Comparison of ENCODE assay signal across 8 cellular contexts in the genomic region with DNA sequence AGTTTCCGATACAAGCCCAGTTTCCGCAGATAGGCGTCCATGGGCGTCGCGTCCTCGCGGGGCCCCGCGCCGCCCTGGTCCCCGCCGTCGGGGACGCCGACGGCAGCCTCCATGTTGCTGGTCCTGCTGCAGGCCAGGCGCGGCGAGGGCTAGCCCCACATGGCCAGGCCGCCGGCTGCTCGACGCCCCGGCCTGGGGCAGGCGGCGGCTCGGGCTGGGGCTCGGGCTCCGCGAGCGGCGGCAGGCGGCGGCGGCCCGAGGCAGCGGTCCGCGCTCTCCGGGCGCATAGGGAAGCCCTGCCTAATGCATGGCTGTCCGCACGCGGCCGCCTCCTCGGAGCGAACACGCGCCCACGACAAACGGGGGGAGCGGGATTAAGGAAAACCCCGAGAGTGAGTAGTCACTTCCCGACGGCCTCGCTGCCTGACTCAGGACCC. TPM values are rescaled to one million over a fixed set of nuclear protein-coding genes. Genes with fewer than 3 reads are reported as not detected.
DNase-seq lines count a peak whose midpoint lies in the region; ATAC-seq, FAIRE-seq and TF ChIP-seq lines count a peak whose summit lies in the region.
"Not testable (repeated sequence)": the region's sequence is repeated elsewhere in the genome, so short reads cannot be mapped to it uniquely, and the experiment has no call there.

No MANE protein-coding gene starts in this region.

- not testable (repeated sequence) for H3K27me3 ChIP-seq in dorsolateral prefrontal cortex; keratinocyte (ENCODE audit: control insufficient read depth, extremely low read depth, insufficient read depth, low read length); rectal smooth muscle tissue (ENCODE audit: control insufficient read depth, insufficient read depth, low read length)

- peaks cover 19% of the 10 kb centered on the region for H3K36me3 Mint-ChIP-seq in activated CD4-positive, alpha-beta T cell treated with anti-CD3 and anti-CD28 coated beads, Interleukin-2, amount 10 ng/mL, durations not matched to agents 7 days and 5 days (ENCODE audit: low read depth)

- POLR2A ChIA-PET in activated CD4-positive, alpha-beta T cell treated with anti-CD3 and anti-CD28 coated beads, Interleukin-2, amount 10 ng/mL, durations not matched to agents 7 days and 5 days (lab: Charles Lee) = not testable (repeated sequence)

- H3K4me3 Mint-ChIP-seq in activated CD4-positive, alpha-beta T cell treated with anti-CD3 and anti-CD28 coated beads, Interleukin-2, amount 10 ng/mL, durations not matched to agents 7 days and 5 days = peak overlapping the region; percentile 93

- intact Hi-C loops in dorsolateral prefrontal cortex (cut with DNase I) = loop anchor here (2.0 to 10.0 kb wide), 5 partner anchors 81 to 553 kb away; a partner anchor contains a TSS

- peak overlapping the region; percentile 51 for H3K4me2 ChIP-seq in keratinocyte (ENCODE audit: control insufficient read depth, extremely low read depth, insufficient read depth, low read depth, low read length)

- FAIRE-seq in keratinocyte (lab: Jason Lieb, UNC) = not testable (repeated sequence)

- H3K27ac ChIP-seq in dorsolateral prefrontal cortex = peak overlapping the region; percentile 65 to 99 (median 95)
- H3K27ac ChIP-seq in keratinocyte (ENCODE audit: control insufficient read depth, insufficient read depth, low read length) = peak overlapping the region; percentile 98
- peak overlapping the region; percentile 89 for H3K27ac ChIP-seq in rectal smooth muscle tissue (ENCODE audit: low read depth, low read length)

- H3K36me3 ChIP-seq in keratinocyte (ENCODE audit: control insufficient read depth in 2 of 2, extremely low read depth in 1 of 2, insufficient read depth in 2 of 2, low read length in 2 of 2); rectal smooth muscle tissue (ENCODE audit: control insufficient read depth, insufficient read depth, low read length): not testable (repeated sequence)

- ATAC-seq in GM18867 (IDR thresholded peaks at IDR 0.05; ENCODE audit: unreplicated experiment) (peak; percentile 18), HG02852 (IDR thresholded peaks at IDR 0.05; ENCODE audit: unreplicated experiment) (peak; percentile 17)

- H3K4me1 ChIP-seq in keratinocyte (ENCODE audit: control insufficient read depth, extremely low read depth, insufficient read depth, low read length) = peaks cover 20% of the 10 kb centered on the region
- peaks cover 17% of the 10 kb centered on the region for H3K4me1 ChIP-seq in rectal smooth muscle tissue (ENCODE audit: control insufficient read depth, insufficient read depth, low read length)

- dilution Hi-C loops in keratinocyte (cut with MboI; ENCODE audit: extremely low pct_ligation_motif_present, low sequenced_read_pairs) = not testable (repeated sequence)

- peaks cover 33% of the 10 kb centered on the region for H3K4me1 Mint-ChIP-seq in activated CD4-positive, alpha-beta T cell treated with anti-CD3 and anti-CD28 coated beads, Interleukin-2, amount 10 ng/mL, durations not matched to agents 7 days and 5 days

- peak overlapping the region; percentile 92 for H3K27ac Mint-ChIP-seq in activated CD4-positive, alpha-beta T cell treated with anti-CD3 and anti-CD28 coated beads, Interleukin-2, amount 10 ng/mL, durations not matched to agents 7 days and 5 days

- not testable (repeated sequence) for TF ChIP-seq POLR2A in NB4 (IDR thresholded peaks at IDR 0.05; ENCODE audit: extremely low read depth, insufficient read length)

- H4K20me1 ChIP-seq in keratinocyte (ENCODE audit: control insufficient read depth, extremely low read depth, insufficient read depth, low read length) = not testable (repeated sequence)

- not testable (repeated sequence) for DNase-seq in AG09309 (ENCODE audit: low read depth); NB4 (ENCODE audit: low read depth); activated CD4-positive, alpha-beta T cell treated with anti-CD3 and anti-CD28 coated beads, Interleukin-2, amount 10 ng/mL, durations not matched to agents 7 days and 5 days; keratinocyte (ENCODE audit: low read depth, low spot score)
- peak in 3 of 10 donors; percentile 14 to 34 (median 21) for DNase-seq in dorsolateral prefrontal cortex

- H2AFZ ChIP-seq in keratinocyte (ENCODE audit: control insufficient read depth, low read length) = peak overlapping the region; percentile 54

- CTCF ChIA-PET in activated CD4-positive, alpha-beta T cell treated with anti-CD3 and anti-CD28 coated beads, Interleukin-2, amount 10 ng/mL, durations not matched to agents 7 days and 5 days (lab: Charles Lee) = not testable (repeated sequence)

- not testable (repeated sequence) for H3K9me3 Mint-ChIP-seq in activated CD4-positive, alpha-beta T cell treated with anti-CD3 and anti-CD28 coated beads, Interleukin-2, amount 10 ng/mL, durations not matched to agents 7 days and 5 days

- H3K9me3 ChIP-seq in keratinocyte (ENCODE audit: control insufficient read depth, low read depth, low read length) = not testable (repeated sequence)

- not testable (repeated sequence) for TF ChIP-seq CTCF in AG09309 (IDR thresholded peaks at IDR 0.05; ENCODE audit: control insufficient read depth, insufficient read depth, low read depth, low read length, missing control alignments); NB4 (IDR thresholded peaks at IDR 0.05; ENCODE audit: low read depth, low read length); dorsolateral prefrontal cortex (IDR thresholded peaks at IDR 0.05 in 54 of 56, conservative IDR thresholded peaks at IDR 0.05 in 2 of 56; ENCODE audit: low read depth in 1 of 56, partially characterized antibody in 56 of 56); keratinocyte (optimal IDR thresholded peaks at IDR 0.05 in 1 of 3, IDR thresholded peaks at IDR 0.05 in 1 of 3, conservative IDR thresholded peaks at IDR 0.05 in 1 of 3; ENCODE audit: extremely low read depth in 1 of 3, insufficient read depth in 2 of 3, low read length in 3 of 3)

- H3K4me3 ChIP-seq in AG09309 (ENCODE audit: control insufficient read depth, low read depth, low read length) = peak overlapping the region; percentile 70
- peak overlapping the region; percentile 57 for H3K4me3 ChIP-seq in NB4 (ENCODE audit: low read depth, low read length)
- H3K4me3 ChIP-seq in dorsolateral prefrontal cortex = peak overlapping the region; percentile 62 to 94 (median 83)
- H3K4me3 ChIP-seq in keratinocyte (ENCODE audit: control insufficient read depth in 2 of 3, extremely low read depth in 1 of 3, insufficient read depth in 2 of 3, low read depth in 1 of 3, low read length in 3 of 3) = peak overlapping the region; percentile 80 to 96 (median 86)
- H3K4me3 ChIP-seq in rectal smooth muscle tissue (ENCODE audit: low read length) = peak overlapping the region; percentile 90

- H3K9ac ChIP-seq in keratinocyte (ENCODE audit: control insufficient read depth, extremely low read depth, insufficient read depth, low read length) = peak overlapping the region; percentile 91
- H3K9ac ChIP-seq in rectal smooth muscle tissue (ENCODE audit: low read length) = peak overlapping the region; percentile 51

- peaks cover 46% of the 10 kb centered on the region for H3K79me2 ChIP-seq in keratinocyte (ENCODE audit: control insufficient read depth, insufficient read depth, low read length)

- H3K27me3 Mint-ChIP-seq in activated CD4-positive, alpha-beta T cell treated with anti-CD3 and anti-CD28 coated beads, Interleukin-2, amount 10 ng/mL, durations not matched to agents 7 days and 5 days = not testable (repeated sequence)

- H3K9me1 ChIP-seq in keratinocyte (ENCODE audit: control insufficient read depth, extremely low read depth, insufficient read depth, low read length) = not testable (repeated sequence)

RNA-seq across cellular contexts. Expression of a gene that starts 0.5 kb away (rescaled TPM):
- 10 to 100 TPM; 47.3 to 56.9 TPM for total RNA-seq in activated CD4-positive, alpha-beta T cell treated with anti-CD3 and anti-CD28 coated beads, Interleukin-2, amount 10 ng/mL, durations not matched to agents 7 days and 5 days
- 10 to 100 TPM; 33.5 to 84.1 (median 49.7) TPM for total RNA-seq in dorsolateral prefrontal cortex
- polyA plus RNA-seq in keratinocyte = 20.0 to 30.2 TPM (median 25.1 TPM) in 3 replicates
- 17.7 TPM for polyA plus RNA-seq in keratinocyte (2011; ENCODE audit: low read depth)
- polyA plus RNA-seq in keratinocyte (2011; cell fraction: cytosol; rRNA removed) = 15.4 and 28.1 TPM in 2 replicates
- polyA plus RNA-seq in keratinocyte (2011; cell fraction: nucleus; rRNA removed) = 29.9 and 43.7 TPM in 2 replicates
- 12.2 and 19.6 TPM in 2 replicates for polyA plus RNA-seq in keratinocyte (2012; ENCODE audit: low replicate concordance)
- polyA minus RNA-seq in keratinocyte = 24.5 to 52.3 TPM (median 36.4 TPM) in 3 replicates
- 27.4 TPM for polyA minus RNA-seq in keratinocyte (2011; cell fraction: cytosol; rRNA and poly(A)+ RNA removed)
- polyA minus RNA-seq in keratinocyte (2011; cell fraction: nucleus; rRNA and poly(A)+ RNA removed) = 39.4 and 70.4 TPM in 2 replicates
